Comparison of ENCODE assay signal across 1 cellular context in genomic region chr6:25270559-25270958, GRCh38.
TF ChIP-seq lines count a peak whose summit lies in the region.

No MANE protein-coding gene starts in this region.

TF ChIP-seq in HepG2, 621 proteins besides CTCF, POLR2A, EP300 and RAD21 (continued from another document and continues in another):
- no peak for TF ChIP-seq ZNF691 (CRISPR knock-in tag; IDR thresholded peaks at IDR 0.05; ENCODE audit: borderline replicate concordance, low read depth)
- TF ChIP-seq CREB1 (IDR thresholded peaks at IDR 0.05) = no peak
- peak; percentile 32; the same call in 1 of the 2 replicates for TF ChIP-seq CREB1 (CRISPR knock-in tag; IDR thresholded peaks at IDR 0.05)
- TF ChIP-seq THRA (CRISPR knock-in tag; IDR thresholded peaks at IDR 0.05; ENCODE audit: borderline replicate concordance) = peak; percentile 66; the same call in 1 of the 2 replicates
- TF ChIP-seq ZBTB33 (CRISPR knock-in tag; IDR thresholded peaks at IDR 0.05) = no peak
- no peak for TF ChIP-seq KDM4B (CRISPR knock-in tag; IDR thresholded peaks at IDR 0.05)
- TF ChIP-seq ZNF687 (CRISPR knock-in tag; IDR thresholded peaks at IDR 0.05) = no peak
- no peak for TF ChIP-seq MAX (IDR thresholded peaks at IDR 0.05)
- no peak for TF ChIP-seq KLF15 (CRISPR knock-in tag; IDR thresholded peaks at IDR 0.05; ENCODE audit: borderline replicate concordance)
- no peak for TF ChIP-seq SRF (IDR thresholded peaks at IDR 0.05; ENCODE audit: low read depth, low read length)
- TF ChIP-seq FOXO1 (CRISPR knock-in tag; IDR thresholded peaks at IDR 0.05) = peak; percentile 43; the same call in 1 of the 2 replicates
- TF ChIP-seq MXI1 (IDR thresholded peaks at IDR 0.05; ENCODE audit: borderline replicate concordance, low read depth, low read length) = no peak
- no peak for TF ChIP-seq ZBTB2 (CRISPR knock-in tag; IDR thresholded peaks at IDR 0.05; ENCODE audit: low read depth)
- TF ChIP-seq ZNF883 (CRISPR knock-in tag; IDR thresholded peaks at IDR 0.05; ENCODE audit: not compliant biosample characterization) = no peak
- TF ChIP-seq ZNF572 (CRISPR knock-in tag; IDR thresholded peaks at IDR 0.05) = no peak
- peak; percentile 77; the same call in 1 of the 2 replicates for TF ChIP-seq SIX4 (CRISPR knock-in tag; IDR thresholded peaks at IDR 0.05)
- peak; percentile 70; the same call in 1 of the 2 replicates for TF ChIP-seq NCOA2 (CRISPR knock-in tag; IDR thresholded peaks at IDR 0.05)
- no peak for TF ChIP-seq ZNF280D (CRISPR knock-in tag; IDR thresholded peaks at IDR 0.05)
- TF ChIP-seq NCOA5 (CRISPR knock-in tag; IDR thresholded peaks at IDR 0.05) = no peak
- TF ChIP-seq STAT6 (CRISPR knock-in tag; IDR thresholded peaks at IDR 0.05; ENCODE audit: borderline replicate concordance) = no peak
- peak; percentile 73 for TF ChIP-seq PAXIP1 (CRISPR knock-in tag; conservative IDR thresholded peaks at IDR 0.05)
- no peak for TF ChIP-seq CHD4 (IDR thresholded peaks at IDR 0.05; ENCODE audit: borderline replicate concordance, low read length)
- no peak for TF ChIP-seq ZBTB21 (CRISPR knock-in tag; IDR thresholded peaks at IDR 0.05)
- TF ChIP-seq ZHX2 (IDR thresholded peaks at IDR 0.05; ENCODE audit: low read depth) = no peak
- TF ChIP-seq ZHX2 (CRISPR knock-in tag; IDR thresholded peaks at IDR 0.05; ENCODE audit: borderline replicate concordance) = no peak
